ENCODE assay signal across 8 cellular contexts in the genomic region with DNA sequence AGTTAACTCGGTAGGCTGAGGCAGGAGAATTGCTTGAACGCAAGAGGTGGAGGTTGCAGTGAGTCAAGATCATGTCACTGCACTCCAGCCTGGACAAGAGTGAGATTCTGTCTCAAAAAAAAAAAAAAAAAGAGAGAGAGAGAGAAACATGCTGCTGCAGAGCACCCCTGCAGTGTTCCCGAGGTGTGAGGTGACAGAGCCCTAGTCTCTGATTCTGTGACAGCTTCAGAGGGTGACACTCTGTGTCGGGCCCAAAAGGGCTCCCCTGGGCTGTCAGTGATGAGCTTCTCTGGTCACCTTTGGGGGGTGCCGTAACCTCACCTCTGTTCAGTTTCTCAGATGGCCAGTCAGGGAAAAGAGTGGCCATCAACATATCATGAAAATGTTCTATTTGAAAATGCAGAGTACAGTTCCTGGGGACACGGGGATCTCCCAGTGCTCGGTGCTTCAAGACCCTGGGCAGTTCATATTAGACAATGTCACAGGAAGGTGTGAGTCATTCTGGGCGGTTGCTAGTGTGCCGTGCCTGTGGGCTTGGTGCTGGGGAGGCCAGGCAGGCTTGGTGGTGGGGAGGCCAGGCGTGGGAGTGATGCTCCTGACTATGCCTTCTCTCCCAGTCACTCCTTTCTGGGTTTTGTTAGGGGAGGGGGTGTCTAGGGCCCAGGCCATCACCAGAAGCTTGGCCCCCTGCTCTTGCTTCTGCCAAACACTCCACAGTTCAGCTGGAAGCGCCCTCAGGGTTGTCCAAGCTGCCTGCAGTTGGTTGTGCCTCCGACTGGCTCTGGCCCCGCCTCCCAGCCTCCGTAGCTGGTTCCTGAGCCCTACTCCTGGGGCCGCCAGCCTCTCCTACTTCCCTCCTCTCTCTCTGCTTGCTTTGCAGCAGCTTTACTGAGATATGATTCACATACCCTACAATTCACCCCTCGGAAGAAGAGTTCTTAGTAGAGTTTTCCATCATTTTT. TPM values are rescaled to one million over a fixed set of nuclear protein-coding genes. Genes with fewer than 3 reads are reported as not detected.
DNase-seq lines count a peak whose midpoint lies in the region; ATAC-seq and TF ChIP-seq lines count a peak whose summit lies in the region.

No MANE protein-coding gene starts in this region.

- TF ChIP-seq CTCF in GM06990 (IDR thresholded peaks at IDR 0.05; ENCODE audit: insufficient read depth, low read length, poor library complexity, severe bottlenecking) (no peak), WERI-Rb-1 (IDR thresholded peaks at IDR 0.05; ENCODE audit: low read depth, low read length) (no peak), transverse colon (IDR thresholded peaks at IDR 0.05) (no peak)

- no peaks in the 10 kb centered on the region for H3K9me3 ChIP-seq in WERI-Rb-1 (ENCODE audit: severe bottlenecking)
- H3K9me3 ChIP-seq in transverse colon = no peaks in the 10 kb centered on the region

- no peak for TF ChIP-seq POLR2A in transverse colon (IDR thresholded peaks at IDR 0.05)

- no peak for TF ChIP-seq EP300 in transverse colon (IDR thresholded peaks at IDR 0.05; ENCODE audit: low read depth)

- intact Hi-C loops in Right ventricle myocardium superior (cut with DNase I) (no loop called here), transverse colon (cut with DNase I; ENCODE audit: low total_unique reads) (no loop called here), left colon (cut with DNase I, micrococcal nuclease) (no loop called here)

- H3K4me3 ChIP-seq in GM06990 (replicated peaks; ENCODE audit: low read depth, low read length) (no peak overlapping the region), WERI-Rb-1 (ENCODE audit: low read depth, low read length) (no peak overlapping the region), transverse colon (no peak overlapping the region)

- H3K27ac ChIP-seq in WERI-Rb-1 (no peak overlapping the region), transverse colon (no peak overlapping the region)

- no peaks in the 10 kb centered on the region for H3K36me3 ChIP-seq in GM06990 (ENCODE audit: control insufficient read depth, insufficient read depth, low read length)
- H3K36me3 ChIP-seq in WERI-Rb-1 = no peaks in the 10 kb centered on the region
- H3K36me3 ChIP-seq in transverse colon = no peaks in the 10 kb centered on the region

- ATAC-seq in Right ventricle myocardium superior (ENCODE audit: poor library complexity) (peak; percentile 53), left colon (no peak)

- no peaks in the 10 kb centered on the region for H3K4me1 ChIP-seq in transverse colon

- 52% methylated on average over 16 of the region's 16 CpGs; no CpG with 5 or more reads in 1 of the 2 donors for WGBS in transverse colon (ENCODE audit: low coverage in 1 of 2), 2 donors

- in situ Hi-C loops in transverse colon (cut with MboI; ENCODE audit: low pct_ligation_motif_present in 1 of 4, low pct_unique_long_range_greater_than_20kb in 1 of 4, low sequenced_read_pairs in 3 of 4) = no loop called here

- DNase-seq in GM06990 (ENCODE audit: extremely low read depth, insufficient read length) (peak; percentile 22), NCI-H226 (peak; percentile 59), Right ventricle myocardium superior (peak; percentile 55), WERI-Rb-1 (no peak), transverse colon (no peak), left colon (no peak)
- DNase-seq in activated CD8-positive, alpha-beta memory T cell treated with anti-CD3 and anti-CD28 coated beads, Interleukin-2, amount 50 U/mL, for 4 hours = peak; percentile 41
- DNase-seq in stimulated activated CD4-positive, alpha-beta T cell treated with anti-CD3 and anti-CD28 coated beads, Interleukin-4, amount 100 ng/mL, for 24 hours = peak; percentile 72

- H3K27me3 ChIP-seq in GM06990 (replicated peaks; ENCODE audit: control insufficient read depth, insufficient read depth, low read length) = no peaks in the 10 kb centered on the region
- H3K27me3 ChIP-seq in WERI-Rb-1 (ENCODE audit: insufficient read depth, low read depth, severe bottlenecking) = no peaks in the 10 kb centered on the region
- H3K27me3 ChIP-seq in transverse colon = peaks cover 3% of the 10 kb centered on the region

RNA-seq across cellular contexts. Expression of a gene that starts 52.5 kb away (rescaled TPM):
- 23.9 TPM for total RNA-seq in Right ventricle myocardium superior
- total RNA-seq in transverse colon = 100 to 1,000 TPM in 1 of 4 donors, 10 to 100 TPM in 3; 29.5 to 126 (median 63.9) TPM
- 10 to 100 TPM; 18.6 to 27.7 TPM for total RNA-seq in left colon

Comparison
In these comparisons a context has a peak if more than half of its experiments do, and no peak if none do; other contexts are left out.
1. DNase-seq: peak in GM06990 (single experiment), NCI-H226 (single experiment), activated CD8-positive, alpha-beta memory T cell treated with anti-CD3 and anti-CD28 coated beads, Interleukin-2, amount 50 U/mL, for 4 hours (single experiment), Right ventricle myocardium superior (single experiment) and stimulated activated CD4-positive, alpha-beta T cell treated with anti-CD3 and anti-CD28 coated beads, Interleukin-4, amount 100 ng/mL, for 24 hours (single experiment); none in WERI-Rb-1 (single experiment), transverse colon (single experiment) and left colon (0 of 2).